3 cellular contexts compared by ENCODE assay signal in the genomic region with DNA sequence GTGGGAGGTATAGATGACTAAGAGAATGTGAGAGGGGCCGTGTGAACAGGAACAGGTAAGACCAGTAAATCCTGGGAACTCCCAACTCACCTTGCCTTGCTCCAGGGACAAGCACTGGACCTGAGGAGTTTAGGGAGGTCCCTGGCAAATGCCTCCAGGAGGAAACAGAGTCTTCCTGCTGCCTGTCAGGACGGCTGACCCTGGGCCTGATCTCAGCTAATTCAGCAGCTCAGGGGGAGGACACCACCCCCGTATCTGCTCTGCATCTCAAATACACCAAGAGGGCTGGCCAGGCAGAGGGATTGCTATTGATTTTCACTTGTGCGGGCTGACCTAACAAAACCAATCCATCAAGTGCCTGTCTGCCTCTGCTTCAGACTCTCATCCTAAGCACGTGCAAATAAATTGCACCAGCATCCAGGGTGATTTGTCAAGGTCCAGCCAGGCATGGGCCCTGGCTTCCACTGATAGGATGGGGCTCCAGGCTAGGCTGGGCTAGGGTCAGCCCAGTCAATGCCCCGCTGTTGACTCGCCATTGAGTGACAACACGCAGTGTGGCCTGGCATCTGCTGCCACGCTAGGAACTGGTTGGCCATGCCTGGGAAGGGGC.
TF ChIP-seq lines count a peak whose summit lies in the region.

No MANE protein-coding gene starts in this region.

TF ChIP-seq in IMR-90, 13 proteins besides CTCF, POLR2A, EP300 and RAD21:
- TF ChIP-seq, protein P1, sequence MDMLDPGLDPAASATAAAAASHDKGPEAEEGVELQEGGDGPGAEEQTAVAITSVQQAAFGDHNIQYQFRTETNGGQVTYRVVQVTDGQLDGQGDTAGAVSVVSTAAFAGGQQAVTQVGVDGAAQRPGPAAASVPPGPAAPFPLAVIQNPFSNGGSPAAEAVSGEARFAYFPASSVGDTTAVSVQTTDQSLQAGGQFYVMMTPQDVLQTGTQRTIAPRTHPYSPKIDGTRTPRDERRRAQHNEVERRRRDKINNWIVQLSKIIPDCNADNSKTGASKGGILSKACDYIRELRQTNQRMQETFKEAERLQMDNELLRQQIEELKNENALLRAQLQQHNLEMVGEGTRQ (IDR thresholded peaks at IDR 0.05; ENCODE audit: low read depth, low read length), result no peak
- TF ChIP-seq CHD1 (IDR thresholded peaks at IDR 0.05; ENCODE audit: low read depth, low read length), result no peak
- TF ChIP-seq RCOR1 (IDR thresholded peaks at IDR 0.05; ENCODE audit: insufficient replicate concordance, low read length), result no peak
- TF ChIP-seq MAZ (IDR thresholded peaks at IDR 0.05; ENCODE audit: borderline replicate concordance, low read depth, low read length), result no peak
- no peak for TF ChIP-seq MAFK (IDR thresholded peaks at IDR 0.05; ENCODE audit: low read depth, low read length)
- TF ChIP-seq, protein P2, sequence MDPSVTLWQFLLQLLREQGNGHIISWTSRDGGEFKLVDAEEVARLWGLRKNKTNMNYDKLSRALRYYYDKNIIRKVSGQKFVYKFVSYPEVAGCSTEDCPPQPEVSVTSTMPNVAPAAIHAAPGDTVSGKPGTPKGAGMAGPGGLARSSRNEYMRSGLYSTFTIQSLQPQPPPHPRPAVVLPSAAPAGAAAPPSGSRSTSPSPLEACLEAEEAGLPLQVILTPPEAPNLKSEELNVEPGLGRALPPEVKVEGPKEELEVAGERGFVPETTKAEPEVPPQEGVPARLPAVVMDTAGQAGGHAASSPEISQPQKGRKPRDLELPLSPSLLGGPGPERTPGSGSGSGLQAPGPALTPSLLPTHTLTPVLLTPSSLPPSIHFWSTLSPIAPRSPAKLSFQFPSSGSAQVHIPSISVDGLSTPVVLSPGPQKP (IDR thresholded peaks at IDR 0.05; ENCODE audit: borderline replicate concordance, low read depth, low read length), result no peak
- no peak for TF ChIP-seq MXI1 (IDR thresholded peaks at IDR 0.05; ENCODE audit: borderline replicate concordance, low read depth, low read length)
- TF ChIP-seq NFE2L2 (IDR thresholded peaks at IDR 0.05; ENCODE audit: low read depth, low read length), result no peak
- no peak for TF ChIP-seq SMC3 (IDR thresholded peaks at IDR 0.05; ENCODE audit: low read depth, low read length)
- TF ChIP-seq CEBPB (IDR thresholded peaks at IDR 0.05; ENCODE audit: low read depth, low read length), result no peak
- no peak for TF ChIP-seq FOS (IDR thresholded peaks at IDR 0.05; ENCODE audit: low read depth, low read length)
- TF ChIP-seq RFX5 (IDR thresholded peaks at IDR 0.05; ENCODE audit: low read depth, low read length), result no peak

TF ChIP-seq in K562, 482 proteins besides CTCF, POLR2A, EP300 and RAD21 (continues in another document):
- TF ChIP-seq, protein P3, sequence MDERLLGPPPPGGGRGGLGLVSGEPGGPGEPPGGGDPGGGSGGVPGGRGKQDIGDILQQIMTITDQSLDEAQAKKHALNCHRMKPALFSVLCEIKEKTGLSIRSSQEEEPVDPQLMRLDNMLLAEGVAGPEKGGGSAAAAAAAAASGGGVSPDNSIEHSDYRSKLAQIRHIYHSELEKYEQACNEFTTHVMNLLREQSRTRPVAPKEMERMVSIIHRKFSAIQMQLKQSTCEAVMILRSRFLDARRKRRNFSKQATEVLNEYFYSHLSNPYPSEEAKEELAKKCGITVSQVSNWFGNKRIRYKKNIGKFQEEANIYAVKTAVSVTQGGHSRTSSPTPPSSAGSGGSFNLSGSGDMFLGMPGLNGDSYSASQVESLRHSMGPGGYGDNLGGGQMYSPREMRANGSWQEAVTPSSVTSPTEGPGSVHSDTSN (CRISPR knock-in tag; IDR thresholded peaks at IDR 0.05; ENCODE audit: low read depth), result no peak
- TF ChIP-seq, protein P3 (tag; conservative IDR thresholded peaks at IDR 0.05; ENCODE audit: low read depth), result 0 out of 2 replicates have a peak, but pooled peaks have one; percentile 6
- TF ChIP-seq, protein P4, sequence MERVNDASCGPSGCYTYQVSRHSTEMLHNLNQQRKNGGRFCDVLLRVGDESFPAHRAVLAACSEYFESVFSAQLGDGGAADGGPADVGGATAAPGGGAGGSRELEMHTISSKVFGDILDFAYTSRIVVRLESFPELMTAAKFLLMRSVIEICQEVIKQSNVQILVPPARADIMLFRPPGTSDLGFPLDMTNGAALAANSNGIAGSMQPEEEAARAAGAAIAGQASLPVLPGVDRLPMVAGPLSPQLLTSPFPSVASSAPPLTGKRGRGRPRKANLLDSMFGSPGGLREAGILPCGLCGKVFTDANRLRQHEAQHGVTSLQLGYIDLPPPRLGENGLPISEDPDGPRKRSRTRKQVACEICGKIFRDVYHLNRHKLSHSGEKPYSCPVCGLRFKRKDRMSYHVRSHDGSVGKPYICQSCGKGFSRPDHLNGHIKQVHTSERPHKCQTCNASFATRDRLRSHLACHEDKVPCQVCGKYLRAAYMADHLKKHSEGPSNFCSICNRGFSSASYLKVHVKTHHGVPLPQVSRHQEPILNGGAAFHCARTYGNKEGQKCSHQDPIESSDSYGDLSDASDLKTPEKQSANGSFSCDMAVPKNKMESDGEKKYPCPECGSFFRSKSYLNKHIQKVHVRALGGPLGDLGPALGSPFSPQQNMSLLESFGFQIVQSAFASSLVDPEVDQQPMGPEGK (CRISPR knock-in tag; IDR thresholded peaks at IDR 0.05; ENCODE audit: borderline replicate concordance), result no peak
- no peak for TF ChIP-seq HNRNPK (IDR thresholded peaks at IDR 0.05; ENCODE audit: low read depth, low read length, poor library complexity, severe bottlenecking)
- TF ChIP-seq, protein P5, sequence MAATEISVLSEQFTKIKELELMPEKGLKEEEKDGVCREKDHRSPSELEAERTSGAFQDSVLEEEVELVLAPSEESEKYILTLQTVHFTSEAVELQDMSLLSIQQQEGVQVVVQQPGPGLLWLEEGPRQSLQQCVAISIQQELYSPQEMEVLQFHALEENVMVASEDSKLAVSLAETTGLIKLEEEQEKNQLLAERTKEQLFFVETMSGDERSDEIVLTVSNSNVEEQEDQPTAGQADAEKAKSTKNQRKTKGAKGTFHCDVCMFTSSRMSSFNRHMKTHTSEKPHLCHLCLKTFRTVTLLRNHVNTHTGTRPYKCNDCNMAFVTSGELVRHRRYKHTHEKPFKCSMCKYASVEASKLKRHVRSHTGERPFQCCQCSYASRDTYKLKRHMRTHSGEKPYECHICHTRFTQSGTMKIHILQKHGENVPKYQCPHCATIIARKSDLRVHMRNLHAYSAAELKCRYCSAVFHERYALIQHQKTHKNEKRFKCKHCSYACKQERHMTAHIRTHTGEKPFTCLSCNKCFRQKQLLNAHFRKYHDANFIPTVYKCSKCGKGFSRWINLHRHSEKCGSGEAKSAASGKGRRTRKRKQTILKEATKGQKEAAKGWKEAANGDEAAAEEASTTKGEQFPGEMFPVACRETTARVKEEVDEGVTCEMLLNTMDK (IDR thresholded peaks at IDR 0.05; ENCODE audit: borderline replicate concordance, insufficient read depth, low read depth, low read length, poor library complexity, severe bottlenecking), result no peak

TF ChIP-seq in liver, 16 proteins besides CTCF, POLR2A, EP300 and RAD21:
- TF ChIP-seq TAF1 (conservative IDR thresholded peaks at IDR 0.05) (no peak), FOXA1 (IDR thresholded peaks at IDR 0.05) (peak; percentile 23), SP1 (IDR thresholded peaks at IDR 0.05) (peak; percentile 57), FOXA2 (IDR thresholded peaks at IDR 0.05) (peak; percentile 57), EGR1 (IDR thresholded peaks at IDR 0.05; ENCODE audit: low read depth in 2 of 2) (no peak), HNF4G (IDR thresholded peaks at IDR 0.05) (no peak), NR2F2 (IDR thresholded peaks at IDR 0.05) (no peak), GABPA (IDR thresholded peaks at IDR 0.05 in 1 of 2, conservative IDR thresholded peaks at IDR 0.05 in 1 of 2) (peak in 1 of 2 donors; percentile 53), JUND (IDR thresholded peaks at IDR 0.05) (peak in 1 of 2 donors; percentile 48), YY1 (IDR thresholded peaks at IDR 0.05) (peak; percentile 47), RXRA (IDR thresholded peaks at IDR 0.05) (peak; percentile 85 to 94), HNF4A (conservative IDR thresholded peaks at IDR 0.05) (peak; percentile 52 to 77)
- TF ChIP-seq, protein P6, sequence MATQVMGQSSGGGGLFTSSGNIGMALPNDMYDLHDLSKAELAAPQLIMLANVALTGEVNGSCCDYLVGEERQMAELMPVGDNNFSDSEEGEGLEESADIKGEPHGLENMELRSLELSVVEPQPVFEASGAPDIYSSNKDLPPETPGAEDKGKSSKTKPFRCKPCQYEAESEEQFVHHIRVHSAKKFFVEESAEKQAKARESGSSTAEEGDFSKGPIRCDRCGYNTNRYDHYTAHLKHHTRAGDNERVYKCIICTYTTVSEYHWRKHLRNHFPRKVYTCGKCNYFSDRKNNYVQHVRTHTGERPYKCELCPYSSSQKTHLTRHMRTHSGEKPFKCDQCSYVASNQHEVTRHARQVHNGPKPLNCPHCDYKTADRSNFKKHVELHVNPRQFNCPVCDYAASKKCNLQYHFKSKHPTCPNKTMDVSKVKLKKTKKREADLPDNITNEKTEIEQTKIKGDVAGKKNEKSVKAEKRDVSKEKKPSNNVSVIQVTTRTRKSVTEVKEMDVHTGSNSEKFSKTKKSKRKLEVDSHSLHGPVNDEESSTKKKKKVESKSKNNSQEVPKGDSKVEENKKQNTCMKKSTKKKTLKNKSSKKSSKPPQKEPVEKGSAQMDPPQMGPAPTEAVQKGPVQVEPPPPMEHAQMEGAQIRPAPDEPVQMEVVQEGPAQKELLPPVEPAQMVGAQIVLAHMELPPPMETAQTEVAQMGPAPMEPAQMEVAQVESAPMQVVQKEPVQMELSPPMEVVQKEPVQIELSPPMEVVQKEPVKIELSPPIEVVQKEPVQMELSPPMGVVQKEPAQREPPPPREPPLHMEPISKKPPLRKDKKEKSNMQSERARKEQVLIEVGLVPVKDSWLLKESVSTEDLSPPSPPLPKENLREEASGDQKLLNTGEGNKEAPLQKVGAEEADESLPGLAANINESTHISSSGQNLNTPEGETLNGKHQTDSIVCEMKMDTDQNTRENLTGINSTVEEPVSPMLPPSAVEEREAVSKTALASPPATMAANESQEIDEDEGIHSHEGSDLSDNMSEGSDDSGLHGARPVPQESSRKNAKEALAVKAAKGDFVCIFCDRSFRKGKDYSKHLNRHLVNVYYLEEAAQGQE (IDR thresholded peaks at IDR 0.05), result peak; percentile 23
- TF ChIP-seq, protein P7, sequence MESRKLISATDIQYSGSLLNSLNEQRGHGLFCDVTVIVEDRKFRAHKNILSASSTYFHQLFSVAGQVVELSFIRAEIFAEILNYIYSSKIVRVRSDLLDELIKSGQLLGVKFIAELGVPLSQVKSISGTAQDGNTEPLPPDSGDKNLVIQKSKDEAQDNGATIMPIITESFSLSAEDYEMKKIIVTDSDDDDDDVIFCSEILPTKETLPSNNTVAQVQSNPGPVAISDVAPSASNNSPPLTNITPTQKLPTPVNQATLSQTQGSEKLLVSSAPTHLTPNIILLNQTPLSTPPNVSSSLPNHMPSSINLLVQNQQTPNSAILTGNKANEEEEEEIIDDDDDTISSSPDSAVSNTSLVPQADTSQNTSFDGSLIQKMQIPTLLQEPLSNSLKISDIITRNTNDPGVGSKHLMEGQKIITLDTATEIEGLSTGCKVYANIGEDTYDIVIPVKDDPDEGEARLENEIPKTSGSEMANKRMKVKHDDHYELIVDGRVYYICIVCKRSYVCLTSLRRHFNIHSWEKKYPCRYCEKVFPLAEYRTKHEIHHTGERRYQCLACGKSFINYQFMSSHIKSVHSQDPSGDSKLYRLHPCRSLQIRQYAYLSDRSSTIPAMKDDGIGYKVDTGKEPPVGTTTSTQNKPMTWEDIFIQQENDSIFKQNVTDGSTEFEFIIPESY (IDR thresholded peaks at IDR 0.05), result no peak
- TF ChIP-seq, protein P8, sequence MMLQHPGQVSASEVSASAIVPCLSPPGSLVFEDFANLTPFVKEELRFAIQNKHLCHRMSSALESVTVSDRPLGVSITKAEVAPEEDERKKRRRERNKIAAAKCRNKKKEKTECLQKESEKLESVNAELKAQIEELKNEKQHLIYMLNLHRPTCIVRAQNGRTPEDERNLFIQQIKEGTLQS (IDR thresholded peaks at IDR 0.05), result no peak
- TF ChIP-seq, protein P9, sequence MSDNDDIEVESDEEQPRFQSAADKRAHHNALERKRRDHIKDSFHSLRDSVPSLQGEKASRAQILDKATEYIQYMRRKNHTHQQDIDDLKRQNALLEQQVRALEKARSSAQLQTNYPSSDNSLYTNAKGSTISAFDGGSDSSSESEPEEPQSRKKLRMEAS (IDR thresholded peaks at IDR 0.05), result no peak
